31 cellular contexts compared by ENCODE assay signal in genomic region chr4:150055467-150055866, GRCh38.
"Had no signal": no experiment of that assay in that cellular context is flagged by ENCODE, and none has a peak within 500 bp of the region (broad histone marks: within the 10 kb centered on the region; RNA-seq: fewer than 3 reads in every experiment).

No MANE protein-coding gene starts in this region.

- H3K4me3 Mint-ChIP-seq: natural killer cell; nephron; neural progenitor cell; stimulated activated memory B cell treated with anti-CD40 and anti-IgM and Interleukin-4, amounts not matched to agents 10 μg/mL and 1 μg/mL and 100 μg/mL, for 72 hours; stimulated activated naive CD8-positive, alpha-beta T cell treated with anti-CD3 and anti-CD28 coated beads, Interleukin-15, amount 100 ng/mL, for 72 hours; type B pancreatic cell had no signal

- H2AFZ ChIP-seq: neural progenitor cell, parathyroid adenoma had no signal

- H3K27ac Mint-ChIP-seq: natural killer cell; nephron; neural progenitor cell; progenitor cell of endocrine pancreas; stimulated activated memory B cell treated with anti-CD40 and anti-IgM and Interleukin-4, amounts not matched to agents 10 μg/mL and 1 μg/mL and 100 μg/mL, for 72 hours; stimulated activated naive CD8-positive, alpha-beta T cell treated with anti-CD3 and anti-CD28 coated beads, Interleukin-15, amount 100 ng/mL, for 72 hours; type B pancreatic cell had no signal

- H3K27ac ChIP-seq: neural progenitor cell, ovary, parathyroid adenoma, psoas muscle, skin epidermis, spleen, suprapubic skin, testis, tibial artery, transverse colon, upper lobe of right lung, uterus had no signal

- H3K36me3 ChIP-seq: neural progenitor cell, ovary, spleen, suprapubic skin, tibial artery, transverse colon, upper lobe of right lung, uterus had no signal

- H3K4me2 ChIP-seq: neural progenitor cell, smooth muscle cell had no signal

- H3K4me1 Mint-ChIP-seq: natural killer cell; nephron; neural progenitor cell; stimulated activated memory B cell treated with anti-CD40 and anti-IgM and Interleukin-4, amounts not matched to agents 10 μg/mL and 1 μg/mL and 100 μg/mL, for 72 hours; stimulated activated naive CD8-positive, alpha-beta T cell treated with anti-CD3 and anti-CD28 coated beads, Interleukin-15, amount 100 ng/mL, for 72 hours had no signal

- H3K79me2 ChIP-seq: parathyroid adenoma had no signal

- H3K27me3 Mint-ChIP-seq: progenitor cell of endocrine pancreas; stimulated activated memory B cell treated with anti-CD40 and anti-IgM and Interleukin-4, amounts not matched to agents 10 μg/mL and 1 μg/mL and 100 μg/mL, for 72 hours; stimulated activated naive CD8-positive, alpha-beta T cell treated with anti-CD3 and anti-CD28 coated beads, Interleukin-15, amount 100 ng/mL, for 72 hours; type B pancreatic cell had no signal

- H3K9ac ChIP-seq: neural progenitor cell, parathyroid adenoma had no signal

- DNase-seq: natural killer cell; occipital lobe; ovary; posterior cingulate gyrus; psoas muscle; right cardiac atrium; spleen; stimulated activated CD4-positive, alpha-beta T cell treated with anti-CD3 and anti-CD28 coated beads, Interleukin-12 subunit alpha, Interleukin-12 subunit beta, amount 100 ng/mL, for 4 hours; stimulated activated CD4-positive, alpha-beta T cell treated with anti-CD3 and anti-CD28 coated beads, Interleukin-1b, Interleukin-23, amount 100 ng/mL, for 48 hours; stimulated activated CD4-positive, alpha-beta T cell treated with anti-CD3 and anti-CD28 coated beads, Interleukin-4, amount 100 ng/mL, for 1 hour; stimulated activated CD4-positive, alpha-beta T cell treated with anti-CD3 and anti-CD28 coated beads, Interleukin-4, amount 100 ng/mL, for 4 hours; stimulated activated CD8-positive, alpha-beta memory T cell treated with anti-CD3 and anti-CD28 coated beads, Interleukin-4, amount 100 ng/mL, for 48 hours; stimulated activated naive CD4-positive, alpha-beta T cell; stimulated activated naive CD8-positive, alpha-beta T cell treated with anti-CD3 and anti-CD28 coated beads, Interleukin-15, amount 100 ng/mL, for 72 hours; stimulated activated naive CD8-positive, alpha-beta T cell treated with anti-CD3 and anti-CD28 coated beads, Interleukin-15, Interleukin-2, amounts not matched to agents 100 U/mL and 50 U/mL, for 24 hours; substantia nigra; testis; tibial artery; transverse colon; upper lobe of right lung; uterus had no signal

- H3K9me3 ChIP-seq: ovary, psoas muscle, suprapubic skin, testis, tibial artery, transverse colon, upper lobe of right lung, uterus had no signal

- H3K4me1 ChIP-seq: neural progenitor cell, parathyroid adenoma, psoas muscle, spleen, suprapubic skin, testis, tibial artery, transverse colon, upper lobe of right lung, uterus had no signal

- H3K27me3 ChIP-seq: neural progenitor cell, ovary, spleen, suprapubic skin, testis, tibial artery, transverse colon, upper lobe of right lung, uterus had no signal

- H3K9me3 Mint-ChIP-seq: neural progenitor cell had no signal

- H3K36me3 Mint-ChIP-seq: natural killer cell; neural progenitor cell; stimulated activated memory B cell treated with anti-CD40 and anti-IgM and Interleukin-4, amounts not matched to agents 10 μg/mL and 1 μg/mL and 100 μg/mL, for 72 hours; type B pancreatic cell had no signal

- H3K4me3 ChIP-seq: neural progenitor cell, ovary, psoas muscle, skin epidermis, smooth muscle cell, spleen, suprapubic skin, testis, tibial artery, transverse colon, upper lobe of right lung, uterus had no signal

- ATAC-seq: natural killer cell; psoas muscle; right cardiac atrium; sciatic nerve; stimulated activated memory B cell treated with anti-CD40 and anti-IgM and Interleukin-4, amounts not matched to agents 10 μg/mL and 1 μg/mL and 100 μg/mL, for 72 hours; stimulated activated naive CD8-positive, alpha-beta T cell treated with anti-CD3 and anti-CD28 coated beads, Interleukin-15, amount 100 ng/mL, for 72 hours; stimulated activated naive CD8-positive, alpha-beta T cell treated with anti-CD3 and anti-CD28 coated beads, Interleukin-15, Interleukin-2, amounts not matched to agents 100 U/mL and 50 U/mL, for 24 hours; upper lobe of right lung had no signal
